ENCODE assay signal across 25 cellular contexts in the genomic region with DNA sequence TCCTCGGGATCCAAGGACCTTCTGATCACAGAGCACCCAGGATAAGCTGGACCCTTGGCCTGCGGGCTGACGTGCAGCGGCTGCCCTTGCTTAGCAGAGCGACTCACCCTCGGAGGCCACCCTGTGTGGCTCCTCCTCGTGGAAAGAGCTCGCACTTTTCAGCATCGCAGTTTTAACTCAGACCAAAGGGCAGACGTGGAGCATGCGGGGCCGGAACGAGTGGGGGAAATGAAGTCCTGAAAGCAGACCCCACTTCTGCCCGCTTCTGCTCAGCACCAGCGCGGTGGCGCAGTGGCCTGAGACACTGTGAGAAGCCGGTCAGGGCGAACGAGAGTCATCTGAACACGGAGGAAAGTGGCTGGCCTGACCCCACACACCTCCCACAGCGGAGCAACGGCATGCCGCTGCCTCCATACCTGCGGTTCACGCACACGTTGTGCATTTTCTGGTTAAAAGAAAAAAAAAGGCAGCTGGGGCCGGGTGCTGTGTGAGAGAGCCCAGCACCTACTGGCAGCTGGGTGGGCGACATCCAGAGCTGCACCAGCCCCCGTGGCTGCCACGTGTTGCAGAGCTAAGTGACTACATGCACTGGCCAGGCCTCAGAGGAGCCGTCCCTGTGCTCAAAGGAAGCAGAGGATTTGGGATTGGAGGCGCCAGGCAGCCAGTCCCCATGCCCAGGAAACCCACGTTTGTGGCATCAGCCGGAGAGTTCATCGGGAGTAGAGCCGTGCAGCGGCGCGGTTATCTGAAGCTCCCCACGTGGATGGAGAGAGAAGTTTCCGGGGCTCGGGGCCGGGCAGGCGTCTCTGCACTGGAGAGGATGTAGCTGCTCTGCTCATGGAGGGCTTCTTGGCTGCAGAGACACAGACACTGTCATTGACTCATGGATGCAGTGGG.
DNase-seq lines count a peak whose midpoint lies in the region; ATAC-seq, FAIRE-seq and TF ChIP-seq lines count a peak whose summit lies in the region.
"Had no signal": no experiment of that assay in that cellular context is flagged by ENCODE, and none has a peak within 500 bp of the region (broad histone marks: within the 10 kb centered on the region; RNA-seq: fewer than 3 reads in every experiment).

No MANE protein-coding gene starts in this region.

- peaks cover 17% of the 10 kb centered on the region for H3K4me1 ChIP-seq in psoas muscle
- H3K4me1 ChIP-seq: breast epithelium had no signal

- no peaks in the 10 kb centered on the region for H3K9me3 Mint-ChIP-seq in activated naive CD8-positive, alpha-beta T cell treated with anti-CD3 and anti-CD28 coated beads, Interleukin-2, amount 10 ng/mL, durations not matched to agents 7 days and 5 days
- H3K9me3 Mint-ChIP-seq in activated naive CD8-positive, alpha-beta T cell treated with anti-CD3 and anti-CD28 coated beads, Interleukin-2, amount 50 U/mL, for 24 hours: no peaks in the 10 kb centered on the region
- H3K9me3 Mint-ChIP-seq: activated B cell treated with CpG ODN at 0.5 μM for 24 hours had no signal

- H3K27me3 ChIP-seq in psoas muscle (ENCODE audit: insufficient read depth in 3 of 3, low read length in 2 of 3) (no peaks in the 10 kb centered on the region), WERI-Rb-1 (ENCODE audit: insufficient read depth, low read depth, severe bottlenecking) (no peaks in the 10 kb centered on the region)
- H3K27me3 ChIP-seq: breast epithelium, MG63 had no signal

- H3K27ac Mint-ChIP-seq in activated naive CD8-positive, alpha-beta T cell treated with anti-CD3 and anti-CD28 coated beads, Interleukin-2, amount 10 ng/mL, durations not matched to agents 7 days and 5 days: peak overlapping the region; percentile 9
- H3K27ac Mint-ChIP-seq in activated naive CD8-positive, alpha-beta T cell treated with anti-CD3 and anti-CD28 coated beads, Interleukin-2, amount 50 U/mL, for 24 hours: no peak overlapping the region
- H3K27ac Mint-ChIP-seq: activated B cell treated with CpG ODN at 0.5 μM for 24 hours; activated CD8-positive, alpha-beta T cell treated with anti-CD3 and anti-CD28 coated beads, Interleukin-2, amount 10 ng/mL, durations not matched to agents 7 days and 5 days had no signal

- TF ChIP-seq CTCF in psoas muscle (IDR thresholded peaks at IDR 0.05): no peak
- TF ChIP-seq CTCF in WERI-Rb-1 (IDR thresholded peaks at IDR 0.05; ENCODE audit: low read depth, low read length): no peak

- no peak overlapping the region for H3K4me3 Mint-ChIP-seq in activated naive CD8-positive, alpha-beta T cell treated with anti-CD3 and anti-CD28 coated beads, Interleukin-2, amount 10 ng/mL, durations not matched to agents 7 days and 5 days
- no peak overlapping the region for H3K4me3 Mint-ChIP-seq in activated naive CD8-positive, alpha-beta T cell treated with anti-CD3 and anti-CD28 coated beads, Interleukin-2, amount 50 U/mL, for 24 hours
- H3K4me3 Mint-ChIP-seq: activated B cell treated with CpG ODN at 0.5 μM for 24 hours; activated CD8-positive, alpha-beta T cell treated with anti-CD3 and anti-CD28 coated beads, Interleukin-2, amount 10 ng/mL, durations not matched to agents 7 days and 5 days had no signal

- intact Hi-C loops in psoas muscle (cut with DNase I): no loop called here

- H3K4me3 ChIP-seq in psoas muscle (no peak overlapping the region), WERI-Rb-1 (ENCODE audit: low read depth, low read length) (no peak overlapping the region)
- H3K4me3 ChIP-seq: breast epithelium, MG63, skin epidermis had no signal

- H3K4me1 Mint-ChIP-seq in activated naive CD8-positive, alpha-beta T cell treated with anti-CD3 and anti-CD28 coated beads, Interleukin-2, amount 10 ng/mL, durations not matched to agents 7 days and 5 days: no peaks in the 10 kb centered on the region
- no peaks in the 10 kb centered on the region for H3K4me1 Mint-ChIP-seq in activated naive CD8-positive, alpha-beta T cell treated with anti-CD3 and anti-CD28 coated beads, Interleukin-2, amount 50 U/mL, for 24 hours
- H3K4me1 Mint-ChIP-seq: activated B cell treated with CpG ODN at 0.5 μM for 24 hours had no signal

- DNase-seq in activated naive CD8-positive, alpha-beta T cell treated with anti-CD3 and anti-CD28 coated beads, Interleukin-2, amount 10 ng/mL, durations not matched to agents 7 days and 5 days: no peak
- DNase-seq in activated naive CD8-positive, alpha-beta T cell treated with anti-CD3 and anti-CD28 coated beads, Interleukin-2, amount 50 U/mL, for 24 hours: no peak
- peak; percentile 1 for DNase-seq in GM19239 (ENCODE audit: insufficient read length, low spot score)
- peak; percentile 29 for DNase-seq in left lobe of liver (ENCODE audit: low spot score)
- peak in 1 of 2 donors; percentile 56 for DNase-seq in psoas muscle
- no peak for DNase-seq in WERI-Rb-1
- DNase-seq in activated CD4-positive, alpha-beta T cell treated with anti-CD3 and anti-CD28 coated beads, Interleukin-2, amount 50 U/mL, for 48 hours: no peak
- DNase-seq: ACHN; activated B cell treated with CpG ODN at 0.5 μM for 24 hours; activated CD8-positive, alpha-beta T cell treated with anti-CD3 and anti-CD28 coated beads, Interleukin-2, amount 10 ng/mL, durations not matched to agents 7 days and 5 days; activated naive CD4-positive, alpha-beta T cell; amygdala; DMS79 treated with DMSO at 0.1 percent for 48 hours; effector CD4-positive, alpha-beta T cell; KG1; kidney; mammary epithelial cell; MG63; NCI-H2029; NCI-H526 treated with DMSO at 0.1 percent for 48 hours; trophoblast cell had no signal

- H3K36me3 ChIP-seq in psoas muscle (ENCODE audit: insufficient read depth in 1 of 2, low read depth in 1 of 2) (peaks cover 7 to 73% of the 10 kb centered on the region in 2 donors), WERI-Rb-1 (no peaks in the 10 kb centered on the region; the same call in none of the 2 replicates)

- no peaks in the 10 kb centered on the region for H3K9me3 ChIP-seq in psoas muscle
- H3K9me3 ChIP-seq in WERI-Rb-1 (ENCODE audit: severe bottlenecking): no peaks in the 10 kb centered on the region
- H3K9me3 ChIP-seq: breast epithelium, MG63 had no signal

- H3K27me3 Mint-ChIP-seq in activated naive CD8-positive, alpha-beta T cell treated with anti-CD3 and anti-CD28 coated beads, Interleukin-2, amount 10 ng/mL, durations not matched to agents 7 days and 5 days: no peaks in the 10 kb centered on the region
- H3K27me3 Mint-ChIP-seq in activated naive CD8-positive, alpha-beta T cell treated with anti-CD3 and anti-CD28 coated beads, Interleukin-2, amount 50 U/mL, for 24 hours: no peaks in the 10 kb centered on the region
- H3K27me3 Mint-ChIP-seq: activated B cell treated with CpG ODN at 0.5 μM for 24 hours had no signal

- no peak for ATAC-seq in activated naive CD8-positive, alpha-beta T cell treated with anti-CD3 and anti-CD28 coated beads, Interleukin-2, amount 10 ng/mL, durations not matched to agents 7 days and 5 days (ENCODE audit: low read depth)
- no peak for ATAC-seq in activated naive CD8-positive, alpha-beta T cell treated with anti-CD3 and anti-CD28 coated beads, Interleukin-2, amount 50 U/mL, for 24 hours
- ATAC-seq in left lobe of liver: no peak
- ATAC-seq in psoas muscle: peak in 1 of 4 donors; percentile 2
- no peak for ATAC-seq in HG03025 (IDR thresholded peaks at IDR 0.05; ENCODE audit: low FRiP score, unreplicated experiment)
- ATAC-seq: activated CD8-positive, alpha-beta T cell treated with anti-CD3 and anti-CD28 coated beads, Interleukin-2, amount 10 ng/mL, durations not matched to agents 7 days and 5 days had no signal

- FAIRE-seq in GM19239 (lab: Jason Lieb, UNC): no peak
- FAIRE-seq: HTR-8/SVneo, kidney had no signal

- POLR2A ChIA-PET in activated naive CD8-positive, alpha-beta T cell treated with anti-CD3 and anti-CD28 coated beads, Interleukin-2, amount 10 ng/mL, durations not matched to agents 7 days and 5 days (lab: Charles Lee): no interaction called here

- peaks cover 2% of the 10 kb centered on the region for H3K36me3 Mint-ChIP-seq in activated naive CD8-positive, alpha-beta T cell treated with anti-CD3 and anti-CD28 coated beads, Interleukin-2, amount 10 ng/mL, durations not matched to agents 7 days and 5 days
- H3K36me3 Mint-ChIP-seq in activated naive CD8-positive, alpha-beta T cell treated with anti-CD3 and anti-CD28 coated beads, Interleukin-2, amount 50 U/mL, for 24 hours (ENCODE audit: low read depth): peaks cover 8% of the 10 kb centered on the region

- peak overlapping the region; percentile 9 for H3K27ac ChIP-seq in psoas muscle
- no peak overlapping the region for H3K27ac ChIP-seq in WERI-Rb-1
- H3K27ac ChIP-seq: breast epithelium, skin epidermis had no signal

- 82 to 90% (median 86%) methylated on average over 45 of the region's 45 CpGs for WGBS in psoas muscle, 3 donors

Comparison
In these comparisons a context has a peak if more than half of its experiments do, and no peak if none do; other contexts are left out.
1. DNase-seq: peak in GM19239 (single experiment) and left lobe of liver (single experiment); none in activated naive CD8-positive, alpha-beta T cell treated with anti-CD3 and anti-CD28 coated beads, Interleukin-2, amount 10 ng/mL, durations not matched to agents 7 days and 5 days (single experiment), activated naive CD8-positive, alpha-beta T cell treated with anti-CD3 and anti-CD28 coated beads, Interleukin-2, amount 50 U/mL, for 24 hours (single experiment), WERI-Rb-1 (single experiment) and activated CD4-positive, alpha-beta T cell treated with anti-CD3 and anti-CD28 coated beads, Interleukin-2, amount 50 U/mL, for 48 hours (0 of 2).